ENCODE assay signal across 9 cellular contexts in the genomic region with DNA sequence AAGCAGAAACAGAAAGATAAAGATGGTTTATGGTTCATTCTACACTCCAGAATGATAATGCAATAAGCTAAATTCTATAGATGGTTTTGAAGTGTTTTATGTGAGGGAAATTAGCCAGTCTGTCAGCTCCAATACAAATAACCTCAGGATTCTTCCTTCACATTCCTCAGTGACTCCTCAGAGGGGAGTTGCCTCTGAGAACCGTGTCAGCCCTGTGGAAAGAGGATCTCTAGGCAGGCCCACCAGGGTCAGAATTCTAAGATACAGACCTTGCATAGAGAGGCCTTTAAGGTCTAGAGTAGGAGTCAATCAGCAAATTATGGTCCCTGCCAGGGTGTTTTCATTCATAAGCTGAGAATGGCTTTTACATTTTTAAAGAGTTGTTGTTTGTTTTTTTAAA. TPM values are rescaled to one million over a fixed set of nuclear protein-coding genes. Genes with fewer than 3 reads are reported as not detected.
DNase-seq lines count a peak whose midpoint lies in the region; ATAC-seq and TF ChIP-seq lines count a peak whose summit lies in the region.
"Had no signal": no experiment of that assay in that cellular context is flagged by ENCODE, and none has a peak within 500 bp of the region (broad histone marks: within the 10 kb centered on the region; RNA-seq: fewer than 3 reads in every experiment).

No MANE protein-coding gene starts in this region.

- H3K36me3 Mint-ChIP-seq in natural killer cell, result no peaks in the 10 kb centered on the region
- H3K36me3 Mint-ChIP-seq: stimulated activated memory B cell treated with anti-CD40 and anti-IgM and Interleukin-4, amounts not matched to agents 10 μg/mL and 1 μg/mL and 100 μg/mL, for 72 hours had no signal

- no peak overlapping the region for H3K4me3 Mint-ChIP-seq in natural killer cell
- H3K4me3 Mint-ChIP-seq: stimulated activated memory B cell treated with anti-CD40 and anti-IgM and Interleukin-4, amounts not matched to agents 10 μg/mL and 1 μg/mL and 100 μg/mL, for 72 hours had no signal

- H3K4me1 Mint-ChIP-seq in natural killer cell, result no peaks in the 10 kb centered on the region
- H3K4me1 Mint-ChIP-seq: stimulated activated memory B cell treated with anti-CD40 and anti-IgM and Interleukin-4, amounts not matched to agents 10 μg/mL and 1 μg/mL and 100 μg/mL, for 72 hours had no signal

- no peaks in the 10 kb centered on the region for H3K27me3 ChIP-seq in left lung
- H3K27me3 ChIP-seq in tibial artery, result no peaks in the 10 kb centered on the region

- ATAC-seq in left lung (peak; percentile 20), natural killer cell (no peak), HG03565 (IDR thresholded peaks at IDR 0.05; ENCODE audit: unreplicated experiment) (no peak)
- ATAC-seq: stimulated activated memory B cell treated with anti-CD40 and anti-IgM and Interleukin-4, amounts not matched to agents 10 μg/mL and 1 μg/mL and 100 μg/mL, for 72 hours had no signal

- no peak overlapping the region for H3K27ac Mint-ChIP-seq in natural killer cell
- H3K27ac Mint-ChIP-seq: stimulated activated memory B cell treated with anti-CD40 and anti-IgM and Interleukin-4, amounts not matched to agents 10 μg/mL and 1 μg/mL and 100 μg/mL, for 72 hours had no signal

- H3K4me3 ChIP-seq in cardiac fibroblast (replicated peaks in 1 of 2; ENCODE audit: low read depth in 2 of 2, low read length in 2 of 2) (no peak overlapping the region), left lung (no peak overlapping the region), tibial artery (no peak overlapping the region)

- peak overlapping the region; percentile 64 to 66 for H3K27ac ChIP-seq in left lung
- peak overlapping the region; percentile 84 to 87 for H3K27ac ChIP-seq in tibial artery

- H3K36me3 ChIP-seq in left lung, result no peaks in the 10 kb centered on the region
- no peaks in the 10 kb centered on the region for H3K36me3 ChIP-seq in tibial artery

- TF ChIP-seq CTCF in cardiac fibroblast (IDR thresholded peaks at IDR 0.05; ENCODE audit: low read depth, low read length) (no peak), left lung (IDR thresholded peaks at IDR 0.05) (no peak), tibial artery (IDR thresholded peaks at IDR 0.05) (no peak), natural killer cell (IDR thresholded peaks at IDR 0.05) (no peak)

- no peaks in the 10 kb centered on the region for H3K27me3 Mint-ChIP-seq in natural killer cell (ENCODE audit: low read depth in 2 of 2)

- H3K9me3 ChIP-seq in left lung (no peaks in the 10 kb centered on the region), tibial artery (no peaks in the 10 kb centered on the region)

- H3K4me1 ChIP-seq in left lung (peaks cover 45 to 58% of the 10 kb centered on the region in 2 donors), tibial artery (peaks cover 5 to 100% (median 69%) of the 10 kb centered on the region in 4 donors)

- intact Hi-C loops in left lung (cut with DNase I) (no loop called here), tibial artery (cut with DNase I; ENCODE audit: low total_unique reads) (no loop called here), natural killer cell (cut with micrococcal nuclease) (no loop called here)

- no peaks in the 10 kb centered on the region for H3K9me3 Mint-ChIP-seq in natural killer cell
- H3K9me3 Mint-ChIP-seq: stimulated activated memory B cell treated with anti-CD40 and anti-IgM and Interleukin-4, amounts not matched to agents 10 μg/mL and 1 μg/mL and 100 μg/mL, for 72 hours had no signal

- DNase-seq in LHCN-M2 (ENCODE audit: low read depth) (peak; percentile 77), cardiac fibroblast (ENCODE audit: low read depth in 2 of 2) (peak; percentile 69 to 89), left lung (no peak), tibial artery (no peak), natural killer cell (no peak), NK-92 (lab: John Stamatoyannopoulos, UW; ENCODE audit: unreplicated experiment) (no peak)
- no peak for DNase-seq in central memory CD4-positive, alpha-beta T cell

RNA-seq across cellular contexts. Expression of gene RUSC2, which starts 26.6 kb away (rescaled TPM):
- 31.3 and 31.5 TPM in 2 replicates for total RNA-seq in LHCN-M2 (2014; rRNA removed)
- polyA plus RNA-seq in LHCN-M2 (2012), result 32.8 TPM
- 10 to 100 TPM; 28.2 to 32.2 TPM for total RNA-seq in left lung
- 1 to 10 TPM; 2.0 to 7.9 (median 2.5) TPM for total RNA-seq in natural killer cell

Comparison
In these comparisons a context has a peak if more than half of its experiments do, and no peak if none do; other contexts are left out.
1. DNase-seq: peak in LHCN-M2 (single experiment) and cardiac fibroblast (2 of 2); none in left lung (0 of 2), tibial artery (0 of 2), central memory CD4-positive, alpha-beta T cell (single experiment), natural killer cell (single experiment) and NK-92 (single experiment).